In genomic region chr6:11491596-11491995, GRCh38 we compare ENCODE assay signal across 1 cellular context.
TF ChIP-seq lines count a peak whose summit lies in the region.

No MANE protein-coding gene starts in this region.

TF ChIP-seq in HepG2, 621 proteins besides CTCF, POLR2A, EP300 and RAD21 (continued from another document):
- TF ChIP-seq ARID5B (CRISPR knock-in tag; IDR thresholded peaks at IDR 0.05) (no peak), ZNF572 (CRISPR knock-in tag; IDR thresholded peaks at IDR 0.05) (no peak), THAP9 (CRISPR knock-in tag; IDR thresholded peaks at IDR 0.05; ENCODE audit: borderline replicate concordance) (no peak), ZBTB40 (IDR thresholded peaks at IDR 0.05) (no peak), ZBTB40 (CRISPR knock-in tag; IDR thresholded peaks at IDR 0.05) (no peak), ZNF263 (CRISPR knock-in tag; IDR thresholded peaks at IDR 0.05) (no peak), SP1 (IDR thresholded peaks at IDR 0.05) (no peak), SP1 (CRISPR knock-in tag; IDR thresholded peaks at IDR 0.05) (no peak), SOX5 (CRISPR knock-in tag; IDR thresholded peaks at IDR 0.05; ENCODE audit: borderline replicate concordance) (no peak), FOSL1 (CRISPR knock-in tag; IDR thresholded peaks at IDR 0.05; ENCODE audit: borderline replicate concordance) (no peak)
- TF ChIP-seq, protein P1, sequence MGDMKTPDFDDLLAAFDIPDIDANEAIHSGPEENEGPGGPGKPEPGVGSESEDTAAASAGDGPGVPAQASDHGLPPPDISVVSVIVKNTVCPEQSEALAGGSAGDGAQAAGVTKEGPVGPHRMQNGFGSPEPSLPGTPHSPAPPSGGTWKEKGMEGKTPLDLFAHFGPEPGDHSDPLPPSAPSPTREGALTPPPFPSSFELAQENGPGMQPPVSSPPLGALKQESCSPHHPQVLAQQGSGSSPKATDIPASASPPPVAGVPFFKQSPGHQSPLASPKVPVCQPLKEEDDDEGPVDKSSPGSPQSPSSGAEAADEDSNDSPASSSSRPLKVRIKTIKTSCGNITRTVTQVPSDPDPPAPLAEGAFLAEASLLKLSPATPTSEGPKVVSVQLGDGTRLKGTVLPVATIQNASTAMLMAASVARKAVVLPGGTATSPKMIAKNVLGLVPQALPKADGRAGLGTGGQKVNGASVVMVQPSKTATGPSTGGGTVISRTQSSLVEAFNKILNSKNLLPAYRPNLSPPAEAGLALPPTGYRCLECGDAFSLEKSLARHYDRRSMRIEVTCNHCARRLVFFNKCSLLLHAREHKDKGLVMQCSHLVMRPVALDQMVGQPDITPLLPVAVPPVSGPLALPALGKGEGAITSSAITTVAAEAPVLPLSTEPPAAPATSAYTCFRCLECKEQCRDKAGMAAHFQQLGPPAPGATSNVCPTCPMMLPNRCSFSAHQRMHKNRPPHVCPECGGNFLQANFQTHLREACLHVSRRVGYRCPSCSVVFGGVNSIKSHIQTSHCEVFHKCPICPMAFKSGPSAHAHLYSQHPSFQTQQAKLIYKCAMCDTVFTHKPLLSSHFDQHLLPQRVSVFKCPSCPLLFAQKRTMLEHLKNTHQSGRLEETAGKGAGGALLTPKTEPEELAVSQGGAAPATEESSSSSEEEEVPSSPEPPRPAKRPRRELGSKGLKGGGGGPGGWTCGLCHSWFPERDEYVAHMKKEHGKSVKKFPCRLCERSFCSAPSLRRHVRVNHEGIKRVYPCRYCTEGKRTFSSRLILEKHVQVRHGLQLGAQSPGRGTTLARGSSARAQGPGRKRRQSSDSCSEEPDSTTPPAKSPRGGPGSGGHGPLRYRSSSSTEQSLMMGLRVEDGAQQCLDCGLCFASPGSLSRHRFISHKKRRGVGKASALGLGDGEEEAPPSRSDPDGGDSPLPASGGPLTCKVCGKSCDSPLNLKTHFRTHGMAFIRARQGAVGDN (CRISPR knock-in tag; IDR thresholded peaks at IDR 0.05) = peak; percentile 23; the same call in 1 of the 2 replicates
- TF ChIP-seq, protein P2, sequence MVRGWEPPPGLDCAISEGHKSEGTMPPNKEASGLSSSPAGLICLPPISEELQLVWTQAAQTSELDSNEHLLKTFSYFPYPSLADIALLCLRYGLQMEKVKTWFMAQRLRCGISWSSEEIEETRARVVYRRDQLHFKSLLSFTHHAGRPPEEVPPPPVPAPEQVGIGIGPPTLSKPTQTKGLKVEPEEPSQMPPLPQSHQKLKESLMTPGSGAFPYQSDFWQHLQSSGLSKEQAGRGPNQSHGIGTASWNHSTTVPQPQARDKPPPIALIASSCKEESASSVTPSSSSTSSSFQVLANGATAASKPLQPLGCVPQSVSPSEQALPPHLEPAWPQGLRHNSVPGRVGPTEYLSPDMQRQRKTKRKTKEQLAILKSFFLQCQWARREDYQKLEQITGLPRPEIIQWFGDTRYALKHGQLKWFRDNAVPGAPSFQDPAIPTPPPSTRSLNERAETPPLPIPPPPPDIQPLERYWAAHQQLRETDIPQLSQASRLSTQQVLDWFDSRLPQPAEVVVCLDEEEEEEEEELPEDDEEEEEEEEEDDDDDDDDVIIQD (CRISPR knock-in tag; IDR thresholded peaks at IDR 0.05; ENCODE audit: low read depth) = no peak
- TF ChIP-seq, protein P3, sequence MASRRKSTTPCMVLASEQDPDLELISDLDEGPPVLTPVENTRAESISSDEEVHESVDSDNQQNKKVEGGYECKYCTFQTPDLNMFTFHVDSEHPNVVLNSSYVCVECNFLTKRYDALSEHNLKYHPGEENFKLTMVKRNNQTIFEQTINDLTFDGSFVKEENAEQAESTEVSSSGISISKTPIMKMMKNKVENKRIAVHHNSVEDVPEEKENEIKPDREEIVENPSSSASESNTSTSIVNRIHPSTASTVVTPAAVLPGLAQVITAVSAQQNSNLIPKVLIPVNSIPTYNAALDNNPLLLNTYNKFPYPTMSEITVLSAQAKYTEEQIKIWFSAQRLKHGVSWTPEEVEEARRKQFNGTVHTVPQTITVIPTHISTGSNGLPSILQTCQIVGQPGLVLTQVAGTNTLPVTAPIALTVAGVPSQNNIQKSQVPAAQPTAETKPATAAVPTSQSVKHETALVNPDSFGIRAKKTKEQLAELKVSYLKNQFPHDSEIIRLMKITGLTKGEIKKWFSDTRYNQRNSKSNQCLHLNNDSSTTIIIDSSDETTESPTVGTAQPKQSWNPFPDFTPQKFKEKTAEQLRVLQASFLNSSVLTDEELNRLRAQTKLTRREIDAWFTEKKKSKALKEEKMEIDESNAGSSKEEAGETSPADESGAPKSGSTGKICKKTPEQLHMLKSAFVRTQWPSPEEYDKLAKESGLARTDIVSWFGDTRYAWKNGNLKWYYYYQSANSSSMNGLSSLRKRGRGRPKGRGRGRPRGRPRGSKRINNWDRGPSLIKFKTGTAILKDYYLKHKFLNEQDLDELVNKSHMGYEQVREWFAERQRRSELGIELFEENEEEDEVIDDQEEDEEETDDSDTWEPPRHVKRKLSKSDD (CRISPR knock-in tag; IDR thresholded peaks at IDR 0.05; ENCODE audit: low read depth) = no peak
